Comparison of ENCODE assay signal across 22 cellular contexts in the genomic region with DNA sequence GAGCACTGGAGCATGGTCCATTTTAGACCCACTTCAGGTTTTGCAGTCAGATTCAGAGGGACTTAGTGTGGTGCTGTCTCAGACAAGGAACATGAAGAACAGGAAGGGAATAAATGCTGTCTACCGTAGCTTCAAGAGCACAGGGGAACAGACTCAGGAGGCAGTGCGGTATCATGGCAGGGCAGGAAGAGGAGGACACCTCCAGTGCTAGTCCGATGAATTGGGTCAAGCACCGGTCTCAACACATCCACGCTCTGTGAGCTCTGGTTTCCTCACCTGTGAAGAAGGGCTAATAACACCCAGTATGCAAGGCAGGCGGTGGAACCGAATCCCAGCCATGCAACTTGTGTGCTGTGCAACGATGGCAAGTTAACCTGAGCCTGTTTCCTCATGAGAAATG. TPM values are rescaled to one million over a fixed set of nuclear protein-coding genes. Genes with fewer than 3 reads are reported as not detected.
DNase-seq lines count a peak whose midpoint lies in the region; ATAC-seq, FAIRE-seq and TF ChIP-seq lines count a peak whose summit lies in the region.
"Had no signal": no experiment of that assay in that cellular context is flagged by ENCODE, and none has a peak within 500 bp of the region (broad histone marks: within the 10 kb centered on the region; RNA-seq: fewer than 3 reads in every experiment).

No MANE protein-coding gene starts in this region.

- in situ Hi-C loops in HepG2 (cut with HindIII; ENCODE audit: extremely low pct_ligation_motif_present, low pct_unique_long_range_greater_than_20kb): no loop called here

- BruUV-seq in HepG2 (replicated peaks; lab: Mats Ljungman, UMichigan): no TSS peak

- H2AFZ ChIP-seq in HepG2 (ENCODE audit: low read length): no peak overlapping the region
- H2AFZ ChIP-seq: GM23248 had no signal

- 96% methylated on average over 8 of the region's 8 CpGs for WGBS in HepG2 (ENCODE audit: low lambda C conversion rate)
- 90% methylated on average over 5 of the region's 8 CpGs for WGBS in right lobe of liver (ENCODE audit: insufficient coverage, low coverage, low lambda C conversion rate, missing lambda C conversion rate)

- H3K79me2 ChIP-seq in HepG2 (ENCODE audit: insufficient read depth, low read length): peaks cover 12% of the 10 kb centered on the region

- H3K36me3 ChIP-seq in HepG2 (replicated peaks in 1 of 2; ENCODE audit: control insufficient read depth in 1 of 2, insufficient read depth in 2 of 2, low read length in 2 of 2): peaks cover 2 to 27% of the 10 kb centered on the region in 2 experiments
- H3K36me3 ChIP-seq in right lobe of liver: peaks cover 0 to 14% (median 0%) of the 10 kb centered on the region in 4 donors

- POLR2A ChIA-PET in HepG2 (lab: Yijun Ruan, JAX) (no interaction called here), WTC11 (lab: Charles Lee) (no interaction called here)

- no peak overlapping the region for H3K27ac ChIP-seq in HepG2 (ENCODE audit: extremely low read length, insufficient read depth, low read length)
- H3K27ac ChIP-seq in right lobe of liver: no peak overlapping the region
- H3K27ac ChIP-seq: GM23248 had no signal

- peaks cover 26% of the 10 kb centered on the region for H3K36me3 Mint-ChIP-seq in WTC11
- H3K36me3 Mint-ChIP-seq in nephron progenitor cell (ENCODE audit: low read depth): peaks cover 43% of the 10 kb centered on the region

- peaks cover 12% of the 10 kb centered on the region for H3K4me1 ChIP-seq in HepG2 (ENCODE audit: insufficient read depth, low read length)
- peaks cover 0 to 7% (median 3%) of the 10 kb centered on the region in 4 donors for H3K4me1 ChIP-seq in right lobe of liver

- FAIRE-seq in HepG2 (lab: Jason Lieb, UNC) (no peak), H54 (lab: Jason Lieb, UNC) (no peak)
- FAIRE-seq: D721Med, K562 had no signal

- H4K20me1 ChIP-seq in HepG2 (ENCODE audit: insufficient read depth, low read length): no peaks in the 10 kb centered on the region; the same call in 1 of the 2 replicates

- H3K4me3 ChIP-seq in HepG2 (replicated peaks in 1 of 3; ENCODE audit: insufficient read depth in 1 of 3, low read depth in 2 of 3, low read length in 3 of 3): no peak overlapping the region
- H3K4me3 ChIP-seq in right lobe of liver: no peak overlapping the region
- H3K4me3 ChIP-seq: GM23248, K562 had no signal

- TF ChIP-seq RAD21 in HepG2 (CRISPR knock-in tag; IDR thresholded peaks at IDR 0.05): no peak

- TF ChIP-seq POLR2A in HepG2 (IDR thresholded peaks at IDR 0.05; ENCODE audit: insufficient read depth in 1 of 2, low read depth in 2 of 2, low read length in 2 of 2): no peak
- no peak for TF ChIP-seq POLR2A in right lobe of liver (IDR thresholded peaks at IDR 0.05)
- no peak for TF ChIP-seq POLR2A in H54 (IDR thresholded peaks at IDR 0.05; ENCODE audit: low read depth, low read length)

- TF ChIP-seq EP300 in HepG2 (IDR thresholded peaks at IDR 0.05; ENCODE audit: low read depth in 2 of 2, low read length in 2 of 2) (no peak), HepG2 (CRISPR knock-in tag; IDR thresholded peaks at IDR 0.05; ENCODE audit: borderline replicate concordance) (no peak)

- H3K4me3 Mint-ChIP-seq in WTC11: no peak overlapping the region
- no peak overlapping the region for H3K4me3 Mint-ChIP-seq in nephron progenitor cell

- no peak for TF ChIP-seq CTCF in HepG2 (CRISPR knock-in tag; IDR thresholded peaks at IDR 0.05)
- TF ChIP-seq CTCF in right lobe of liver (IDR thresholded peaks at IDR 0.05): no peak
- no peak for TF ChIP-seq CTCF in WTC11 (IDR thresholded peaks at IDR 0.05)
- TF ChIP-seq CTCF in nephron progenitor cell (IDR thresholded peaks at IDR 0.05): no peak

- H3K27me3 Mint-ChIP-seq in WTC11 (ENCODE audit: low read depth): no peaks in the 10 kb centered on the region
- H3K27me3 Mint-ChIP-seq in nephron progenitor cell (ENCODE audit: low read depth, poor library complexity): no peaks in the 10 kb centered on the region
- H3K27me3 Mint-ChIP-seq: CD4-positive, CD25-positive, alpha-beta regulatory T cell had no signal

- CTCF ChIA-PET in HepG2 (lab: Yijun Ruan, JAX; ENCODE audit: low intra/inter-chr PET ratio, low total read pairs): no interaction called here
- CTCF ChIA-PET in WTC11 (lab: Charles Lee): interaction anchor here (2.2 kb wide), 1 partner anchor 18 kb away, joined by 6 read pairs; no protein-coding TSS in a partner anchor

- H3K27me3 ChIP-seq in HepG2 (ENCODE audit: control insufficient read depth in 1 of 2, insufficient read depth in 2 of 2, low read length in 2 of 2) (no peaks in the 10 kb centered on the region; a peak in 1 of 5 replicates), right lobe of liver (no peaks in the 10 kb centered on the region)

- intact Hi-C loops in HepG2 (cut with micrococcal nuclease; ENCODE audit: unreplicated experiment) (no loop called here), right lobe of liver (cut with DNase I) (no loop called here)

- no peak overlapping the region for H3K4me2 ChIP-seq in HepG2 (ENCODE audit: low read depth, low read length)

- DNase-seq in HepG2 (ENCODE audit: low spot score): no peak
- no peak for DNase-seq in right lobe of liver
- no peak for DNase-seq in WTC11 (ENCODE audit: low spot score)
- no peak for DNase-seq in nephron progenitor cell
- DNase-seq in H54 (ENCODE audit: insufficient read length, low spot score): no peak
- DNase-seq in HCEC 1CT: no peak
- DNase-seq: CD4-positive, CD25-positive, alpha-beta regulatory T cell; GM23248; Kasumi-1; NCI-H1092 treated with DMSO at 0.1 percent for 48 hours; NCI-H1436; NCI-H187; NCI-H2081 treated with DMSO at 0.1 percent for 48 hours; NCI-H2171; NCI-H226; NCI-H510A; NCI-H69; SHP77 treated with DMSO at 0.1 percent for 48 hours had no signal

- H3K9me3 ChIP-seq in HepG2 (ENCODE audit: low read length) (no peaks in the 10 kb centered on the region), right lobe of liver (no peaks in the 10 kb centered on the region)

- no peak overlapping the region for H3K9ac ChIP-seq in HepG2 (ENCODE audit: insufficient read depth, low read depth, low read length)
- H3K9ac ChIP-seq: GM23248 had no signal

- no peaks in the 10 kb centered on the region for H3K9me3 Mint-ChIP-seq in WTC11
- peaks cover 4% of the 10 kb centered on the region for H3K9me3 Mint-ChIP-seq in nephron progenitor cell
- H3K9me3 Mint-ChIP-seq: CD4-positive, CD25-positive, alpha-beta regulatory T cell had no signal

- ATAC-seq in HepG2 (no peak), right lobe of liver (no peak), WTC11 (no peak), HG03196 (IDR thresholded peaks at IDR 0.05; ENCODE audit: unreplicated experiment) (no peak)
- ATAC-seq: K562, Panc1 had no signal

- H3K4me1 Mint-ChIP-seq in WTC11 (peaks cover 24% of the 10 kb centered on the region), nephron progenitor cell (peaks cover 18% of the 10 kb centered on the region)

- H3K27ac Mint-ChIP-seq in WTC11 (peak overlapping the region; percentile 13), nephron progenitor cell (peak overlapping the region; percentile 42)

TF ChIP-seq in HepG2, 621 proteins besides CTCF, POLR2A, EP300 and RAD21:
- TF ChIP-seq RBM22 (optimal IDR thresholded peaks at IDR 0.05; ENCODE audit: low read length) (peak; percentile 71), SMAD9 (CRISPR knock-in tag; IDR thresholded peaks at IDR 0.05) (no peak)

TF ChIP-seq in WTC11, 78 proteins besides CTCF, POLR2A, EP300 and RAD21:
- TF ChIP-seq NFYB (CRISPR knock-in tag; conservative IDR thresholded peaks at IDR 0.05; ENCODE audit: low read depth): no peak

RNA-seq across cellular contexts. Expression of gene ANKFY1, which starts 3.6 kb away (rescaled TPM):
- total RNA-seq in HepG2 (2016; rRNA removed; fragmentation: Illumina TruSeq; extraction: Trizol) (16.8 and 36.8 TPM in 2 replicates), right lobe of liver (10 to 100 TPM; 21.3 to 34.9 (median 29.5) TPM), WTC11 (2021) (44.8 to 46.8 TPM (median 45.3 TPM) in 3 replicates)
- total RNA-seq in HepG2 (2016; cell fraction: cytosol; rRNA removed; fragmentation: Illumina TruSeq; extraction: Trizol; ENCODE audit: low read depth): 9.6 and 12.9 TPM in 2 replicates
- total RNA-seq in HepG2 (2016; cell fraction: insoluble cytoplasmic fraction; rRNA removed; fragmentation: Illumina TruSeq; extraction: Trizol): 14.9 and 36.2 TPM in 2 replicates
- 8.7 and 9.4 TPM in 2 replicates for total RNA-seq in HepG2 (2016; cell fraction: membrane; rRNA removed; fragmentation: Illumina TruSeq; extraction: Trizol)
- total RNA-seq in HepG2 (2016; cell fraction: nucleus; rRNA removed; fragmentation: Illumina TruSeq; extraction: Trizol): 26.9 and 29.7 TPM in 2 replicates
- 11.9 and 12.7 TPM in 2 replicates for polyA plus RNA-seq in HepG2 (2011; rRNA removed)
- polyA plus RNA-seq in HepG2 (2011; cell fraction: cytosol; rRNA removed): 6.5 and 7.6 TPM in 2 replicates
- 73.8 and 74.5 TPM in 2 replicates for polyA plus RNA-seq in HepG2 (2011; cell fraction: nucleus; rRNA removed)
- polyA plus RNA-seq in HepG2 (2012): 11.5 and 14.0 TPM in 2 replicates
- polyA plus RNA-seq in HepG2 (2016; cell fraction: cytosol; fragmentation: Illumina TruSeq; extraction: Trizol; ENCODE audit: low read depth): 0.83 and 0.88 TPM in 2 replicates
- polyA plus RNA-seq in HepG2 (2016; cell fraction: insoluble cytoplasmic fraction; fragmentation: Illumina TruSeq; extraction: Trizol; ENCODE audit: low read depth): 15.5 and 18.4 TPM in 2 replicates
- 2.3 and 2.6 TPM in 2 replicates for polyA plus RNA-seq in HepG2 (2016; cell fraction: membrane; fragmentation: Illumina TruSeq; extraction: Trizol; ENCODE audit: low read depth)
- polyA plus RNA-seq in HepG2 (2016; cell fraction: nucleus; fragmentation: Illumina TruSeq; extraction: Trizol; ENCODE audit: insufficient read depth, low read depth): 37.7 and 41.0 TPM in 2 replicates
- 47.3 and 71.2 TPM in 2 replicates for polyA minus RNA-seq in HepG2 (2011; rRNA and poly(A)+ RNA removed; ENCODE audit: low replicate concordance)
- polyA minus RNA-seq in HepG2 (2011; cell fraction: cytosol; rRNA and poly(A)+ RNA removed): 18.7 and 20.6 TPM in 2 replicates
- 36.8 and 42.4 TPM in 2 replicates for polyA minus RNA-seq in HepG2 (2011; cell fraction: nucleus; rRNA and poly(A)+ RNA removed)
